18 cellular contexts compared by ENCODE assay signal in the genomic region with DNA sequence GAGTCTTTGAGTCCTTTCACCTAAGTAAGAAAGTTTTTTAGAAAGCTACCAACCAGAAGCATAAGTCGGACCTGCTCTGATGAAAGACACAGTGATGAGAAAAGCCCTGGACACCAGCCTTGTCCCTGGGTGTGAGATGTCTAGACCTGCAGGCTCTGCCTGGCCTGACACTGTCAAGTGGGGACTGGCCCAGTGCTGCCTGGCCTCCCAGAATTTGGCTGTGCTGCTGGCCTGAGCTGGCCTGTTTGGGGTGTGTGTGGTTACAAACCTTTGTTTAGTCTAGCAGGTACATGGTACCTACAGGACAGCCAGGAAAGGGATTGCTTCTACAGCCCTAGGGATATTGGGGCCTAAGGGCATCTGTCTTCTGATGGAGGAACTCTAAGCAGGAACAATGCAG. TPM values are rescaled to one million over a fixed set of nuclear protein-coding genes. Genes with fewer than 3 reads are reported as not detected.
DNase-seq lines count a peak whose midpoint lies in the region; ATAC-seq and TF ChIP-seq lines count a peak whose summit lies in the region.
"Had no signal": no experiment of that assay in that cellular context is flagged by ENCODE, and none has a peak within 500 bp of the region (broad histone marks: within the 10 kb centered on the region; RNA-seq: fewer than 3 reads in every experiment).

No MANE protein-coding gene starts in this region.

- H3K9me3 ChIP-seq in heart right ventricle = peaks cover 0 to 63% (median 21%) of the 10 kb centered on the region in 11 donors
- H3K9me3 ChIP-seq: Caco-2 had no signal

- H3K27ac Mint-ChIP-seq in osteocyte (ENCODE audit: unreplicated experiment) = no peak overlapping the region
- H3K27ac Mint-ChIP-seq: CD4-positive, alpha-beta T cell; HFFc6 had no signal

- no peak overlapping the region for H3K27ac ChIP-seq in heart right ventricle
- H3K27ac ChIP-seq: A549, C4-2B, HL-60 had no signal

- H3K4me3 Mint-ChIP-seq in osteocyte (ENCODE audit: unreplicated experiment) = no peak overlapping the region
- H3K4me3 Mint-ChIP-seq: CD4-positive, alpha-beta T cell; HFFc6 had no signal

- intact Hi-C loops in cardiac septum (cut with DNase I) (no loop called here), heart right ventricle (cut with DNase I) (no loop called here)

- WGBS in heart right ventricle, 2 donors = 95 to 98% methylated on average over 1 of the region's 1 CpG

- TF ChIP-seq CTCF in heart right ventricle (IDR thresholded peaks at IDR 0.05) (no peak), epithelial cell of esophagus (IDR thresholded peaks at IDR 0.05; ENCODE audit: insufficient read depth, low read depth, low read length, missing control alignments) (no peak), osteocyte (IDR thresholded peaks at IDR 0.05) (no peak)

- H3K4me3 ChIP-seq in heart right ventricle (no peak overlapping the region), epithelial cell of esophagus (ENCODE audit: low read length) (no peak overlapping the region)
- H3K4me3 ChIP-seq: A549 had no signal

- H3K27me3 ChIP-seq in heart right ventricle = no peaks in the 10 kb centered on the region

- DNase-seq in cardiac septum (ENCODE audit: low spot score) = peak; percentile 24
- no peak for DNase-seq in heart right ventricle
- peak; percentile 16 for DNase-seq in epithelial cell of esophagus (ENCODE audit: low read depth)
- peak; percentile 53 for DNase-seq in osteocyte (ENCODE audit: extremely low spot score, unreplicated experiment)
- no peak for DNase-seq in DMS79 (lab: John Stamatoyannopoulos, UW)
- DNase-seq: AML-193; Caco-2; CD4-positive, alpha-beta T cell; GF-D8; GOT3; H7; HFFc6 had no signal

- no peaks in the 10 kb centered on the region for H3K4me1 Mint-ChIP-seq in osteocyte (ENCODE audit: unreplicated experiment)

- H3K27me3 Mint-ChIP-seq in osteocyte (ENCODE audit: unreplicated experiment) = no peaks in the 10 kb centered on the region
- H3K27me3 Mint-ChIP-seq: CD4-positive, alpha-beta T cell had no signal

- no peaks in the 10 kb centered on the region for H3K4me1 ChIP-seq in heart right ventricle
- H3K4me1 ChIP-seq: A549, Caco-2 had no signal

- peaks cover 25% of the 10 kb centered on the region for H3K36me3 Mint-ChIP-seq in osteocyte (ENCODE audit: unreplicated experiment)

- ATAC-seq in heart right ventricle = no peak
- no peak for ATAC-seq in GM18868 (IDR thresholded peaks at IDR 0.05; ENCODE audit: unreplicated experiment)
- no peak for ATAC-seq in GM21717 (IDR thresholded peaks at IDR 0.05; ENCODE audit: unreplicated experiment)
- ATAC-seq: A549, HCT116 had no signal

- H3K36me3 ChIP-seq in heart right ventricle = no peaks in the 10 kb centered on the region

- H3K9me3 Mint-ChIP-seq in osteocyte (ENCODE audit: unreplicated experiment) = peaks cover 50% of the 10 kb centered on the region

RNA-seq across cellular contexts. Expression of a gene that starts 48.3 kb away (rescaled TPM):
- total RNA-seq in cardiac septum (54.8 TPM), heart right ventricle (10 to 100 TPM; 31.4 to 61.5 (median 51.2) TPM), osteocyte (26.0 and 33.9 TPM in 2 replicates)
- polyA plus RNA-seq in heart right ventricle = 10 to 100 TPM; 32.0 to 41.9 TPM

Comparison
In these comparisons a context has a peak if more than half of its experiments do, and no peak if none do; other contexts are left out.
1. DNase-seq: peak in cardiac septum (single experiment), epithelial cell of esophagus (single experiment) and osteocyte (single experiment); none in heart right ventricle (0 of 2) and DMS79 (single experiment).